ENCODE assay signal across 23 cellular contexts in the genomic region with DNA sequence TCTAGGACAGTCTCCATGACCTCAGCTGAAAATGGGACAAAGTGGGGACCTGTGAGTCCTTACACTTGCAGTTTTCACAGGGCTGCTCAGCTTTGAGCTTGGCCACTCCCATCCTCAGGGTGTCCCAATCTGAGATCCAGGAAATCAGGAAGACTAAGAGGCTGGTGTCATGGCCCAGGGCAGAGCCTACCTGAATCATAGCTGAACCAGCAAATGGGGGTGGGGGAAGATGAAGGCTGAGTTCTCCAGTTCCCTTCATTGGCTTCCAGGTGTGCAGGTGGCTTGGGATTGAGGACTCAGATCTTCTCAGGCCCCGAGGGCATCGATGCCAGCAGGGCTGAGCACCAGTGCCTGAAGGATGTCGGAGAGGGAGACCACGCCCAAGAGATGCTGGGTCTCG. TPM values are rescaled to one million over a fixed set of nuclear protein-coding genes. Genes with fewer than 3 reads are reported as not detected.
"Had no signal": no experiment of that assay in that cellular context is flagged by ENCODE, and none has a peak within 500 bp of the region (broad histone marks: within the 10 kb centered on the region; RNA-seq: fewer than 3 reads in every experiment).

No MANE protein-coding gene starts in this region.

- H3K4me3 ChIP-seq: esophagus muscularis mucosa, mucosa of descending colon, ovary, right lobe of liver, spleen, stomach, thoracic aorta, transverse colon had no signal

- H3K27ac ChIP-seq: epithelial cell of prostate, esophagus muscularis mucosa, ovary, right lobe of liver, spleen, stomach, thoracic aorta, transverse colon had no signal

- DNase-seq: effector memory CD4-positive, alpha-beta T cell; kidney; left colon; mucosa of descending colon; natural killer cell; ovary; right lobe of liver; spleen; stimulated activated CD4-positive, alpha-beta T cell treated with anti-CD3 and anti-CD28 coated beads, Interleukin-15, amount 100 ng/mL, for 24 hours; stimulated activated CD4-positive, alpha-beta T cell treated with anti-CD3 and anti-CD28 coated beads, Interleukin-2, amount 100 ng/mL, for 24 hours; stimulated activated CD4-positive, alpha-beta T cell treated with anti-CD3 and anti-CD28 coated beads, Interleukin-4, amount 100 ng/mL, for 4 hours; stimulated activated naive CD4-positive, alpha-beta T cell; stomach; substantia nigra; transverse colon had no signal

- ATAC-seq: left colon, mucosa of descending colon, natural killer cell had no signal

- H3K27me3 ChIP-seq: ovary, right lobe of liver had no signal

- H3K9me3 ChIP-seq: esophagus muscularis mucosa, mucosa of descending colon, ovary, right lobe of liver, spleen, stomach, thoracic aorta, transverse colon had no signal

- H3K36me3 ChIP-seq: ovary had no signal

- H3K4me1 ChIP-seq: esophagus muscularis mucosa, right lobe of liver, stomach, transverse colon had no signal

RNA-seq across cellular contexts. Expression of gene PRKAG3, which starts 8.1 kb away (rescaled TPM):
- total RNA-seq: esophagus muscularis mucosa, fibroblast of villous mesenchyme, kidney, left colon, mucosa of descending colon, natural killer cell, neural crest cell, right lobe of liver, spleen, stomach, transverse colon, ureter had no signal

RNA-seq across cellular contexts. Expression of gene WNT6, which starts 36.1 kb away (rescaled TPM):
- total RNA-seq: fibroblast of villous mesenchyme, natural killer cell, neural crest cell, skeletal muscle tissue had no signal

RNA-seq across cellular contexts. Expression of gene WNT10A, which starts 57.2 kb away (rescaled TPM):
- total RNA-seq: fibroblast of villous mesenchyme, neural crest cell, posterior vena cava, skeletal muscle tissue had no signal
